In genomic region chr12:71661977-71662522, GRCh38 we compare ENCODE assay signal across 8 cellular contexts. TPM values are rescaled to one million over a fixed set of nuclear protein-coding genes. Genes with fewer than 3 reads are reported as not detected.
DNase-seq lines count a peak whose midpoint lies in the region; ATAC-seq and TF ChIP-seq lines count a peak whose summit lies in the region.

No MANE protein-coding gene starts in this region.

- H3K27me3 ChIP-seq in right lobe of liver, result no peaks in the 10 kb centered on the region

- WGBS in right lobe of liver (ENCODE audit: insufficient coverage, low coverage, low lambda C conversion rate, missing lambda C conversion rate), result 6% methylated on average over 7 of the region's 7 CpGs

- H3K27ac ChIP-seq in right lobe of liver (peak overlapping the region in 2 of 3 donors; percentile 91 to 92), caudate nucleus (ENCODE audit: low read depth, low read length) (no peak overlapping the region)

- H3K4me3 Mint-ChIP-seq in activated naive CD4-positive, alpha-beta T cell treated with anti-CD3 and anti-CD28 coated beads, Interleukin-2, amount 10 ng/mL, durations not matched to agents 7 days and 5 days, result peak overlapping the region; percentile 98
- peak overlapping the region; percentile 97 for H3K4me3 Mint-ChIP-seq in type B pancreatic cell

- no peak for TF ChIP-seq POLR2A in right lobe of liver (IDR thresholded peaks at IDR 0.05)

- no peaks in the 10 kb centered on the region for H3K9me3 Mint-ChIP-seq in activated naive CD4-positive, alpha-beta T cell treated with anti-CD3 and anti-CD28 coated beads, Interleukin-2, amount 10 ng/mL, durations not matched to agents 7 days and 5 days
- H3K9me3 Mint-ChIP-seq in type B pancreatic cell, result no peaks in the 10 kb centered on the region

- CTCF ChIA-PET in activated naive CD4-positive, alpha-beta T cell treated with anti-CD3 and anti-CD28 coated beads, Interleukin-2, amount 10 ng/mL, durations not matched to agents 7 days and 5 days (lab: Charles Lee), result interaction anchor here (1.4 kb wide), 1 partner anchor 25 kb away, joined by 6 read pairs; no protein-coding TSS in a partner anchor

- no peak for TF ChIP-seq CTCF in right lobe of liver (IDR thresholded peaks at IDR 0.05)
- no peak for TF ChIP-seq CTCF in type B pancreatic cell (conservative IDR thresholded peaks at IDR 0.05)

- H3K27ac Mint-ChIP-seq in activated naive CD4-positive, alpha-beta T cell treated with anti-CD3 and anti-CD28 coated beads, Interleukin-2, amount 10 ng/mL, durations not matched to agents 7 days and 5 days, result peak overlapping the region; percentile 100
- peak overlapping the region; percentile 100 for H3K27ac Mint-ChIP-seq in type B pancreatic cell

- H3K9me3 ChIP-seq in right lobe of liver, result no peaks in the 10 kb centered on the region

- H3K36me3 ChIP-seq in right lobe of liver, result peaks cover 0 to 27% (median 17%) of the 10 kb centered on the region in 4 donors

- ATAC-seq in right lobe of liver, result peak in 1 of 4 donors; percentile 2
- ATAC-seq in HG03025 (IDR thresholded peaks at IDR 0.05; ENCODE audit: low FRiP score, unreplicated experiment), result no peak

- H3K36me3 Mint-ChIP-seq in activated naive CD4-positive, alpha-beta T cell treated with anti-CD3 and anti-CD28 coated beads, Interleukin-2, amount 10 ng/mL, durations not matched to agents 7 days and 5 days, result peaks cover 50% of the 10 kb centered on the region
- peaks cover 16% of the 10 kb centered on the region for H3K36me3 Mint-ChIP-seq in type B pancreatic cell

- no peak for DNase-seq in activated naive CD4-positive, alpha-beta T cell treated with anti-CD3 and anti-CD28 coated beads, Interleukin-2, amount 10 ng/mL, durations not matched to agents 7 days and 5 days
- no peak for DNase-seq in activated naive CD4-positive, alpha-beta T cell treated with anti-CD3 and anti-CD28 coated beads, Interleukin-2, amount 50 U/mL, for 16 hours
- DNase-seq in astrocyte of the hippocampus (ENCODE audit: low read depth, low spot score) (peak; percentile 29), right lobe of liver (no peak), type B pancreatic cell (ENCODE audit: extremely low spot score, unreplicated experiment) (no peak), caudate nucleus (lab: John Stamatoyannopoulos, UW) (no peak), NOMO-1 treated with DMSO at 0.1 percent for 48 hours (lab: John Stamatoyannopoulos, UW; ENCODE audit: unreplicated experiment) (no peak)

- intact Hi-C loops in right lobe of liver (cut with DNase I), result no loop called here

- peaks cover 0 to 22% (median 9%) of the 10 kb centered on the region in 4 donors for H3K4me1 ChIP-seq in right lobe of liver

- H3K4me3 ChIP-seq in right lobe of liver, result peak overlapping the region; percentile 76 to 86 (median 86)

- H3K4me1 Mint-ChIP-seq in activated naive CD4-positive, alpha-beta T cell treated with anti-CD3 and anti-CD28 coated beads, Interleukin-2, amount 10 ng/mL, durations not matched to agents 7 days and 5 days, result peaks cover 56% of the 10 kb centered on the region
- H3K4me1 Mint-ChIP-seq in type B pancreatic cell (ENCODE audit: unreplicated experiment), result peaks cover 9% of the 10 kb centered on the region

- peaks cover 4% of the 10 kb centered on the region for H3K27me3 Mint-ChIP-seq in activated naive CD4-positive, alpha-beta T cell treated with anti-CD3 and anti-CD28 coated beads, Interleukin-2, amount 10 ng/mL, durations not matched to agents 7 days and 5 days
- H3K27me3 Mint-ChIP-seq in type B pancreatic cell, result no peaks in the 10 kb centered on the region

RNA-seq across cellular contexts. Expression of gene ZFC3H1, which starts 1.6 kb away (rescaled TPM):
- total RNA-seq in right lobe of liver (10 to 100 TPM; 13.0 to 27.3 (median 19.1) TPM), type B pancreatic cell (ENCODE audit: low replicate concordance) (35.8 and 38.2 TPM in 2 replicates)

RNA-seq across cellular contexts. Expression of gene THAP2, which starts 2.1 kb away (rescaled TPM):
- total RNA-seq in right lobe of liver (1 to 10 TPM; 1.3 to 3.2 (median 2.0) TPM), type B pancreatic cell (ENCODE audit: low replicate concordance) (4.9 and 8.9 TPM in 2 replicates)

RNA-seq across cellular contexts. Expression of gene TMEM19, which starts 23.8 kb away (rescaled TPM):
- total RNA-seq in right lobe of liver (10 to 100 TPM; 11.2 to 18.9 (median 15.7) TPM), type B pancreatic cell (ENCODE audit: low replicate concordance) (11.4 and 15.3 TPM in 2 replicates)
